ENCODE assay signal across 24 cellular contexts in the genomic region with DNA sequence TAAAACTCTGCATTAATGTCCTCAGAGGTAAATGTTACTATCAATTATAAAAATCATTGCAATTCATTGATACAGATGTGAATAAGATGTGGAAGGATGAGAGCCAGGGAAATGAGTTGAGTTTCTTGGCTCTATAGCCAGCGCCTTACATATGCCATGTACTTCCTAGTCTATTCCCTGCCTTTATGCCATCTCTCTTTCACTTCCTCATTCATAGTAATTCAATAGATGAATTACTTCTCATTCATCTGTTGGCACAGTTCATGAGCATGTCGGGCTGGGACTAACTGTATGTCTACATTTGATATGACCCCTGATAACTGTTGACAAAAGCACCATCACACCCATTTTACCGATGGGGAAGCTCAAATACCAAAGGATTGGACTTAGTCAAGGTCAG. TPM values are rescaled to one million over a fixed set of nuclear protein-coding genes. Genes with fewer than 3 reads are reported as not detected.
"Had no signal": no experiment of that assay in that cellular context is flagged by ENCODE, and none has a peak within 500 bp of the region (broad histone marks: within the 10 kb centered on the region; RNA-seq: fewer than 3 reads in every experiment).

No MANE protein-coding gene starts in this region.

- H3K27ac Mint-ChIP-seq: activated CD4-positive, alpha-beta memory T cell treated with anti-CD3 and anti-CD28 coated beads for 36 hours; activated CD4-positive, alpha-beta T cell treated with anti-CD3 and anti-CD28 coated beads for 36 hours; activated naive CD8-positive, alpha-beta T cell treated with anti-CD3 and anti-CD28 coated beads for 36 hours; endodermal cell; memory B cell; naive thymus-derived CD4-positive, alpha-beta T cell; neural progenitor cell; progenitor cell of endocrine pancreas; stimulated activated effector memory CD8-positive, alpha-beta T cell treated with anti-CD3 and anti-CD28 coated beads, Interleukin-12 subunit alpha, Interleukin-12 subunit beta, amount 100 ng/mL, for 72 hours; T-helper 2 cell treated with Interferon-gamma antibody and Interleukin-4, amounts not matched to agents 5 μg/mL and 100 μg/mL, for 36 hours; WTC11 had no signal

- H3K36me3 Mint-ChIP-seq: activated CD4-positive, alpha-beta memory T cell treated with anti-CD3 and anti-CD28 coated beads for 36 hours; activated naive CD8-positive, alpha-beta T cell treated with anti-CD3 and anti-CD28 coated beads for 36 hours; memory B cell; naive thymus-derived CD4-positive, alpha-beta T cell; neural progenitor cell; stimulated activated effector memory CD8-positive, alpha-beta T cell treated with anti-CD3 and anti-CD28 coated beads, Interleukin-12 subunit alpha, Interleukin-12 subunit beta, amount 100 ng/mL, for 72 hours; WTC11 had no signal

- H3K4me1 Mint-ChIP-seq: activated CD4-positive, alpha-beta T cell treated with anti-CD3 and anti-CD28 coated beads for 36 hours; activated naive CD8-positive, alpha-beta T cell treated with anti-CD3 and anti-CD28 coated beads for 36 hours; central memory CD8-positive, alpha-beta T cell; naive thymus-derived CD4-positive, alpha-beta T cell; stimulated activated effector memory CD8-positive, alpha-beta T cell treated with anti-CD3 and anti-CD28 coated beads, Interleukin-12 subunit alpha, Interleukin-12 subunit beta, amount 100 ng/mL, for 72 hours had no signal

- H3K9me3 ChIP-seq: body of pancreas, colonic mucosa, right lobe of liver, thoracic aorta, upper lobe of left lung had no signal

- H3K27ac ChIP-seq: body of pancreas, colonic mucosa, neural progenitor cell, right lobe of liver, thoracic aorta, upper lobe of left lung had no signal

- ATAC-seq: activated CD4-positive, alpha-beta T cell treated with anti-CD3 and anti-CD28 coated beads for 36 hours; body of pancreas; naive thymus-derived CD4-positive, alpha-beta T cell; stimulated activated effector memory CD8-positive, alpha-beta T cell treated with anti-CD3 and anti-CD28 coated beads, Interleukin-12 subunit alpha, Interleukin-12 subunit beta, amount 100 ng/mL, for 72 hours; WTC11 had no signal

- H3K4me1 ChIP-seq: body of pancreas, colonic mucosa, neural progenitor cell had no signal

- H3K36me3 ChIP-seq: colonic mucosa, neural progenitor cell, right lobe of liver, thoracic aorta, upper lobe of left lung had no signal

- H3K27me3 Mint-ChIP-seq: progenitor cell of endocrine pancreas had no signal

- H3K27me3 ChIP-seq: body of pancreas, colonic mucosa, right lobe of liver, upper lobe of left lung had no signal

- H3K4me3 ChIP-seq: body of pancreas, colonic mucosa, neural progenitor cell, right lobe of liver, thoracic aorta, upper lobe of left lung had no signal

- FAIRE-seq: kidney had no signal

- H3K9me3 Mint-ChIP-seq: activated CD4-positive, alpha-beta memory T cell treated with anti-CD3 and anti-CD28 coated beads for 36 hours; activated naive CD8-positive, alpha-beta T cell treated with anti-CD3 and anti-CD28 coated beads for 36 hours; central memory CD8-positive, alpha-beta T cell; endodermal cell; memory B cell; neural progenitor cell; stimulated activated effector memory CD8-positive, alpha-beta T cell treated with anti-CD3 and anti-CD28 coated beads, Interleukin-12 subunit alpha, Interleukin-12 subunit beta, amount 100 ng/mL, for 72 hours; T-helper 2 cell treated with Interferon-gamma antibody and Interleukin-4, amounts not matched to agents 5 μg/mL and 100 μg/mL, for 36 hours; WTC11 had no signal

- H3K4me3 Mint-ChIP-seq: activated CD4-positive, alpha-beta memory T cell treated with anti-CD3 and anti-CD28 coated beads for 36 hours; activated CD4-positive, alpha-beta T cell treated with anti-CD3 and anti-CD28 coated beads for 36 hours; activated naive CD8-positive, alpha-beta T cell treated with anti-CD3 and anti-CD28 coated beads for 36 hours; central memory CD8-positive, alpha-beta T cell; endodermal cell; memory B cell; naive thymus-derived CD4-positive, alpha-beta T cell; neural progenitor cell; stimulated activated effector memory CD8-positive, alpha-beta T cell treated with anti-CD3 and anti-CD28 coated beads, Interleukin-12 subunit alpha, Interleukin-12 subunit beta, amount 100 ng/mL, for 72 hours; T-helper 2 cell treated with Interferon-gamma antibody and Interleukin-4, amounts not matched to agents 5 μg/mL and 100 μg/mL, for 36 hours; WTC11 had no signal

- DNase-seq: activated CD4-positive, alpha-beta memory T cell treated with anti-CD3 and anti-CD28 coated beads for 36 hours; activated CD4-positive, alpha-beta T cell treated with anti-CD3 and anti-CD28 coated beads for 36 hours; activated naive CD4-positive, alpha-beta T cell; activated naive CD8-positive, alpha-beta T cell treated with anti-CD3 and anti-CD28 coated beads for 36 hours; activated T-cell treated with anti-CD3 and anti-CD28 coated beads for 4 hours; amygdala; body of pancreas; colonic mucosa; endodermal cell; foreskin melanocyte; kidney; left ventricle myocardium superior; naive thymus-derived CD4-positive, alpha-beta T cell; right lobe of liver; stimulated activated CD4-positive, alpha-beta T cell treated with anti-CD3 and anti-CD28 coated beads, Interleukin-4, amount 100 ng/mL, for 24 hours; upper lobe of left lung had no signal

RNA-seq across cellular contexts. Expression of gene LNX1, which starts 55.7 kb away (rescaled TPM):
- total RNA-seq: activated CD4-positive, alpha-beta memory T cell treated with anti-CD3 and anti-CD28 coated beads for 36 hours; activated CD4-positive, alpha-beta T cell treated with anti-CD3 and anti-CD28 coated beads for 36 hours; activated naive CD8-positive, alpha-beta T cell treated with anti-CD3 and anti-CD28 coated beads for 36 hours; naive thymus-derived CD4-positive, alpha-beta T cell had no signal
